In genomic region chr15:82845686-82846085, GRCh38 we compare ENCODE assay signal across 25 cellular contexts. TPM values are rescaled to one million over a fixed set of nuclear protein-coding genes. Genes with fewer than 3 reads are reported as not detected.
A peak's percentile ranks its signal among the peaks of the same experiment; 100 is the strongest.
DNase-seq lines count a peak whose midpoint lies in the region; ATAC-seq and TF ChIP-seq lines count a peak whose summit lies in the region.
"Had no signal": no experiment of that assay in that cellular context is flagged by ENCODE, and none has a peak within 500 bp of the region (broad histone marks: within the 10 kb centered on the region; RNA-seq: fewer than 3 reads in every experiment).

No MANE protein-coding gene starts in this region.

- H3K79me1 ChIP-seq in mesenchymal stem cell (replicated peaks; ENCODE audit: low read length, poor library complexity, severe bottlenecking), result no peaks in the 10 kb centered on the region

- H3K9ac ChIP-seq in OCI-LY1 (ENCODE audit: low read length) (peak overlapping the region; percentile 52; the same call in 1 of the 2 replicates), mesenchymal stem cell (ENCODE audit: low read length) (no peak overlapping the region)

- no peak overlapping the region for H2BK5ac ChIP-seq in mesenchymal stem cell (ENCODE audit: low read depth, low read length, poor library complexity, severe bottlenecking)

- ATAC-seq in activated CD8-positive, alpha-beta T cell treated with anti-CD3 and anti-CD28 coated beads, Interleukin-2, amount 10 ng/mL, durations not matched to agents 7 days and 5 days, result no peak
- ATAC-seq in activated CD8-positive, alpha-beta T cell treated with anti-CD3 and anti-CD28 coated beads for 36 hours, result no peak
- ATAC-seq in stimulated activated naive B cell treated with anti-CD40 and anti-IgM and Interleukin-4, amounts not matched to agents 10 μg/mL and 1 μg/mL and 100 μg/mL, for 72 hours (replicated peaks), result no peak
- ATAC-seq: HepG2, SK-N-SH treated with all-trans-retinoic acid at 6 μM for 48 hours had no signal

- no peak overlapping the region for H4K91ac ChIP-seq in mesenchymal stem cell (ENCODE audit: low read length)

- H2AFZ ChIP-seq in OCI-LY1 (ENCODE audit: low read length) (no peak overlapping the region), mesenchymal stem cell (ENCODE audit: low read depth, low read length) (no peak overlapping the region)

- H3K27me3 Mint-ChIP-seq in activated CD8-positive, alpha-beta T cell treated with anti-CD3 and anti-CD28 coated beads, Interleukin-2, amount 10 ng/mL, durations not matched to agents 7 days and 5 days (ENCODE audit: low read depth), result peaks cover 6% of the 10 kb centered on the region
- H3K27me3 Mint-ChIP-seq in activated CD8-positive, alpha-beta T cell treated with anti-CD3 and anti-CD28 coated beads for 36 hours, result no peaks in the 10 kb centered on the region
- no peaks in the 10 kb centered on the region for H3K27me3 Mint-ChIP-seq in stimulated activated naive B cell treated with anti-CD40 and anti-IgM and Interleukin-4, amounts not matched to agents 10 μg/mL and 1 μg/mL and 100 μg/mL, for 72 hours
- H3K27me3 Mint-ChIP-seq: CD4-positive, alpha-beta T cell had no signal

- H3K23ac ChIP-seq in mesenchymal stem cell (ENCODE audit: low read length in 2 of 2), result no peak overlapping the region

- peak; percentile 12 for DNase-seq in activated CD8-positive, alpha-beta T cell treated with anti-CD3 and anti-CD28 coated beads, Interleukin-2, amount 10 ng/mL, durations not matched to agents 7 days and 5 days
- DNase-seq in activated CD8-positive, alpha-beta T cell treated with anti-CD3 and anti-CD28 coated beads for 36 hours, result no peak
- DNase-seq in lower leg skin (ENCODE audit: low spot score in 2 of 2), result peak; percentile 11 to 63
- DNase-seq in stimulated activated naive B cell treated with anti-CD40 and anti-IgM and Interleukin-4, amounts not matched to agents 10 μg/mL and 1 μg/mL and 100 μg/mL, for 72 hours, result no peak
- no peak for DNase-seq in posterior cingulate gyrus
- no peak for DNase-seq in SHP77 (lab: John Stamatoyannopoulos, UW)
- no peak for DNase-seq in mesenchymal stem cell
- DNase-seq: 8988T; ACHN; CD4-positive, alpha-beta T cell; NCI-H1105; NCI-H1436 treated with DMSO at 0.1 percent for 48 hours; NCI-H187 treated with DMSO at 0.1 percent for 48 hours; NCI-H526 treated with DMSO at 0.1 percent for 48 hours; SJCRH30 had no signal

- no peak overlapping the region for H4K8ac ChIP-seq in mesenchymal stem cell (ENCODE audit: low read length)

- no peak overlapping the region for H3K4ac ChIP-seq in mesenchymal stem cell (ENCODE audit: low read depth in 1 of 2, low read length in 2 of 2)

- H3K4me3 ChIP-seq in OCI-LY1 (ENCODE audit: low read depth, low read length, poor library complexity, severe bottlenecking), result peak overlapping the region; percentile 51
- H3K4me3 ChIP-seq in lower leg skin (ENCODE audit: low read depth, poor library complexity, severe bottlenecking), result no peak overlapping the region
- H3K4me3 ChIP-seq in mesenchymal stem cell (ENCODE audit: insufficient read depth in 1 of 2, low read depth in 1 of 2, low read length in 2 of 2), result no peak overlapping the region
- H3K4me3 ChIP-seq: Peyer's patch, SJCRH30 had no signal

- H2AK5ac ChIP-seq in mesenchymal stem cell (ENCODE audit: low read length, severe bottlenecking), result no peak overlapping the region

- H2BK12ac ChIP-seq in mesenchymal stem cell (ENCODE audit: low read length in 2 of 2), result no peak overlapping the region

- peaks cover 19% of the 10 kb centered on the region for H3K4me1 Mint-ChIP-seq in activated CD8-positive, alpha-beta T cell treated with anti-CD3 and anti-CD28 coated beads, Interleukin-2, amount 10 ng/mL, durations not matched to agents 7 days and 5 days (ENCODE audit: low read depth)
- H3K4me1 Mint-ChIP-seq in activated CD8-positive, alpha-beta T cell treated with anti-CD3 and anti-CD28 coated beads for 36 hours (ENCODE audit: low read depth), result peaks cover 11% of the 10 kb centered on the region
- H3K4me1 Mint-ChIP-seq in stimulated activated naive B cell treated with anti-CD40 and anti-IgM and Interleukin-4, amounts not matched to agents 10 μg/mL and 1 μg/mL and 100 μg/mL, for 72 hours, result peaks cover 36 to 54% of the 10 kb centered on the region in 2 donors

- H3K79me2 ChIP-seq in OCI-LY1 (ENCODE audit: insufficient read depth, low read length), result no peaks in the 10 kb centered on the region

- no peak for TF ChIP-seq CTCF in activated CD8-positive, alpha-beta T cell treated with anti-CD3 and anti-CD28 coated beads for 36 hours (IDR thresholded peaks at IDR 0.05)
- TF ChIP-seq CTCF in OCI-LY1 (IDR thresholded peaks at IDR 0.05; ENCODE audit: low read length) (no peak), lower leg skin (IDR thresholded peaks at IDR 0.05) (no peak)

- H3K27ac Mint-ChIP-seq in activated CD8-positive, alpha-beta T cell treated with anti-CD3 and anti-CD28 coated beads, Interleukin-2, amount 10 ng/mL, durations not matched to agents 7 days and 5 days, result no peak overlapping the region
- H3K27ac Mint-ChIP-seq in activated CD8-positive, alpha-beta T cell treated with anti-CD3 and anti-CD28 coated beads for 36 hours, result no peak overlapping the region
- peak overlapping the region; percentile 37 for H3K27ac Mint-ChIP-seq in stimulated activated naive B cell treated with anti-CD40 and anti-IgM and Interleukin-4, amounts not matched to agents 10 μg/mL and 1 μg/mL and 100 μg/mL, for 72 hours
- H3K27ac Mint-ChIP-seq: CD4-positive, alpha-beta T cell had no signal

- no peak overlapping the region for H3K18ac ChIP-seq in mesenchymal stem cell (ENCODE audit: low read depth in 1 of 2, low read length in 2 of 2)

- intact Hi-C loops in activated CD8-positive, alpha-beta T cell treated with anti-CD3 and anti-CD28 coated beads for 36 hours (cut with micrococcal nuclease), result loop anchor here (5.0 kb wide), 1 partner anchor 157 kb away; no protein-coding TSS in a partner anchor
- intact Hi-C loops in lower leg skin (cut with DNase I; ENCODE audit: low total_unique reads), result no loop called here
- intact Hi-C loops in posterior cingulate gyrus (cut with DNase I), result loop anchor here (10.0 kb wide), 1 partner anchor 159 kb away; no protein-coding TSS in a partner anchor

- H4K20me1 ChIP-seq in OCI-LY1 (ENCODE audit: insufficient read depth, low read length), result no peaks in the 10 kb centered on the region

- no peaks in the 10 kb centered on the region for H3K9me2 ChIP-seq in OCI-LY1 (ENCODE audit: low read depth, low read length)

- H3K4me1 ChIP-seq in OCI-LY1 (ENCODE audit: insufficient read depth, low read length, severe bottlenecking), result peaks cover 74% of the 10 kb centered on the region
- peaks cover 11% of the 10 kb centered on the region for H3K4me1 ChIP-seq in mesenchymal stem cell (ENCODE audit: control insufficient read depth, insufficient read depth, low read depth, low read length)
- H3K4me1 ChIP-seq: SJCRH30 had no signal

- 70 to 73% methylated on average over 7 of the region's 7 CpGs for WGBS in lower leg skin, 2 donors
- WGBS in mesenchymal stem cell, result 78% methylated on average over 7 of the region's 7 CpGs

- no peak overlapping the region for H2BK15ac ChIP-seq in mesenchymal stem cell (ENCODE audit: low read depth, poor library complexity, severe bottlenecking)

- H3K36me3 ChIP-seq in OCI-LY1 (ENCODE audit: insufficient read depth, low read length), result no peaks in the 10 kb centered on the region
- H3K36me3 ChIP-seq in mesenchymal stem cell (ENCODE audit: control insufficient read depth in 1 of 2, insufficient read depth in 2 of 2, low read depth in 1 of 2, low read length in 2 of 2), result no peaks in the 10 kb centered on the region
- H3K36me3 ChIP-seq: Peyer's patch, SJCRH30 had no signal

- TF ChIP-seq POLR2A in lower leg skin (IDR thresholded peaks at IDR 0.05), result no peak

- CTCF ChIA-PET in activated CD8-positive, alpha-beta T cell treated with anti-CD3 and anti-CD28 coated beads, Interleukin-2, amount 10 ng/mL, durations not matched to agents 7 days and 5 days (lab: Charles Lee), result no interaction called here
- CTCF ChIA-PET in activated CD8-positive, alpha-beta T cell treated with anti-CD3 and anti-CD28 coated beads for 36 hours (lab: Charles Lee), result no interaction called here

- H2BK120ac ChIP-seq in mesenchymal stem cell (ENCODE audit: low read depth, low read length), result no peak overlapping the region

- H3K27me3 ChIP-seq in OCI-LY1 (ENCODE audit: insufficient read depth, low read length) (no peaks in the 10 kb centered on the region), mesenchymal stem cell (ENCODE audit: control insufficient read depth in 1 of 2, insufficient read depth in 1 of 2, low read length in 2 of 2) (no peaks in the 10 kb centered on the region)
- H3K27me3 ChIP-seq: Peyer's patch, SJCRH30 had no signal

- no peak overlapping the region for H3K4me3 Mint-ChIP-seq in activated CD8-positive, alpha-beta T cell treated with anti-CD3 and anti-CD28 coated beads, Interleukin-2, amount 10 ng/mL, durations not matched to agents 7 days and 5 days
- no peak overlapping the region for H3K4me3 Mint-ChIP-seq in activated CD8-positive, alpha-beta T cell treated with anti-CD3 and anti-CD28 coated beads for 36 hours
- H3K4me3 Mint-ChIP-seq in stimulated activated naive B cell treated with anti-CD40 and anti-IgM and Interleukin-4, amounts not matched to agents 10 μg/mL and 1 μg/mL and 100 μg/mL, for 72 hours, result no peak overlapping the region

- H3K14ac ChIP-seq in mesenchymal stem cell (ENCODE audit: low read length in 2 of 2), result no peak overlapping the region

- peaks cover 6% of the 10 kb centered on the region for H3K36me3 Mint-ChIP-seq in activated CD8-positive, alpha-beta T cell treated with anti-CD3 and anti-CD28 coated beads, Interleukin-2, amount 10 ng/mL, durations not matched to agents 7 days and 5 days (ENCODE audit: low read depth)
- no peaks in the 10 kb centered on the region for H3K36me3 Mint-ChIP-seq in activated CD8-positive, alpha-beta T cell treated with anti-CD3 and anti-CD28 coated beads for 36 hours (ENCODE audit: low read depth)
- H3K36me3 Mint-ChIP-seq in stimulated activated naive B cell treated with anti-CD40 and anti-IgM and Interleukin-4, amounts not matched to agents 10 μg/mL and 1 μg/mL and 100 μg/mL, for 72 hours, result peaks cover 51 to 63% of the 10 kb centered on the region in 2 donors

- peaks cover 8% of the 10 kb centered on the region; the same call in 1 of the 2 replicates for H3F3A ChIP-seq in OCI-LY1 (ENCODE audit: insufficient read depth, low read length)

- H3K9me3 Mint-ChIP-seq in activated CD8-positive, alpha-beta T cell treated with anti-CD3 and anti-CD28 coated beads, Interleukin-2, amount 10 ng/mL, durations not matched to agents 7 days and 5 days (ENCODE audit: insufficient read depth), result no peaks in the 10 kb centered on the region
- no peaks in the 10 kb centered on the region for H3K9me3 Mint-ChIP-seq in activated CD8-positive, alpha-beta T cell treated with anti-CD3 and anti-CD28 coated beads for 36 hours
- H3K9me3 Mint-ChIP-seq in stimulated activated naive B cell treated with anti-CD40 and anti-IgM and Interleukin-4, amounts not matched to agents 10 μg/mL and 1 μg/mL and 100 μg/mL, for 72 hours, result no peaks in the 10 kb centered on the region
- H3K9me3 Mint-ChIP-seq: CD4-positive, alpha-beta T cell had no signal

- peak overlapping the region; percentile 91 for H3K27ac ChIP-seq in OCI-LY1 (ENCODE audit: low read depth, low read length, poor library complexity, severe bottlenecking)
- no peak overlapping the region for H3K27ac ChIP-seq in mesenchymal stem cell (ENCODE audit: low read length, poor library complexity, severe bottlenecking)
- H3K27ac ChIP-seq: SJCRH30 had no signal

- POLR2A ChIA-PET in activated CD8-positive, alpha-beta T cell treated with anti-CD3 and anti-CD28 coated beads, Interleukin-2, amount 10 ng/mL, durations not matched to agents 7 days and 5 days (lab: Charles Lee), result no interaction called here
- POLR2A ChIA-PET in activated CD8-positive, alpha-beta T cell treated with anti-CD3 and anti-CD28 coated beads for 36 hours (lab: Charles Lee), result no interaction called here

- H3K9me3 ChIP-seq in OCI-LY1 (ENCODE audit: low read length) (no peaks in the 10 kb centered on the region), mesenchymal stem cell (ENCODE audit: control insufficient read depth, low read length) (no peaks in the 10 kb centered on the region)
- H3K9me3 ChIP-seq: Peyer's patch, SJCRH30 had no signal

- H3K4me2 ChIP-seq in OCI-LY1 (ENCODE audit: low read length) (peak overlapping the region; percentile 66), mesenchymal stem cell (ENCODE audit: low read length, poor library complexity, severe bottlenecking) (no peak overlapping the region)

RNA-seq across cellular contexts. Expression of gene WHAMM, which starts 36.3 kb away (rescaled TPM):
- 10 to 100 TPM; 11.2 to 12.5 TPM for total RNA-seq in activated CD8-positive, alpha-beta T cell treated with anti-CD3 and anti-CD28 coated beads, Interleukin-2, amount 10 ng/mL, durations not matched to agents 7 days and 5 days
- 1 to 10 TPM; 5.8 to 6.1 TPM for total RNA-seq in activated CD8-positive, alpha-beta T cell treated with anti-CD3 and anti-CD28 coated beads for 36 hours
- total RNA-seq in lower leg skin, result 10 to 100 TPM; 11.0 to 20.0 (median 11.4) TPM
- 9.4 TPM for polyA plus RNA-seq in mesenchymal stem cell (2013, experiment 1 of 2)
- polyA plus RNA-seq in mesenchymal stem cell (2013, experiment 2 of 2), result 9.8 TPM

RNA-seq across cellular contexts. Expression of gene FSD2, which starts 39.8 kb away (rescaled TPM):
- not detected for total RNA-seq in activated CD8-positive, alpha-beta T cell treated with anti-CD3 and anti-CD28 coated beads, Interleukin-2, amount 10 ng/mL, durations not matched to agents 7 days and 5 days
- total RNA-seq in activated CD8-positive, alpha-beta T cell treated with anti-CD3 and anti-CD28 coated beads for 36 hours, result not detected
- under 1 TPM in 1 of 4 donors, not detected in 3; 0.19 TPM for total RNA-seq in lower leg skin
- not detected for polyA plus RNA-seq in mesenchymal stem cell (2013, experiment 1 of 2)
- polyA plus RNA-seq in mesenchymal stem cell (2013, experiment 2 of 2), result 0.01 TPM
- total RNA-seq: CD4-positive, alpha-beta T cell; H4; HepG2; HT1080; LHCN-M2; MCF 10A; NCI-H460; Peyer's patch had no signal
- polyA plus RNA-seq: BJ, HepG2 had no signal

Comparison
In these comparisons a context has a peak if more than half of its experiments do, and no peak if none do; other contexts are left out.
1. DNase-seq: peak in activated CD8-positive, alpha-beta T cell treated with anti-CD3 and anti-CD28 coated beads, Interleukin-2, amount 10 ng/mL, durations not matched to agents 7 days and 5 days (single experiment) and lower leg skin (2 of 2); none in activated CD8-positive, alpha-beta T cell treated with anti-CD3 and anti-CD28 coated beads for 36 hours (single experiment), stimulated activated naive B cell treated with anti-CD40 and anti-IgM and Interleukin-4, amounts not matched to agents 10 μg/mL and 1 μg/mL and 100 μg/mL, for 72 hours (single experiment), posterior cingulate gyrus (0 of 10), SHP77 (0 of 2) and mesenchymal stem cell (single experiment).